In genomic region chr9:133754187-133754586, GRCh38 we compare ENCODE assay signal across 16 cellular contexts. TPM values are rescaled to one million over a fixed set of nuclear protein-coding genes. Genes with fewer than 3 reads are reported as not detected.
"Had no signal": no experiment of that assay in that cellular context is flagged by ENCODE, and none has a peak within 500 bp of the region (broad histone marks: within the 10 kb centered on the region; RNA-seq: fewer than 3 reads in every experiment).

No MANE protein-coding gene starts in this region.

- H3K4me1 ChIP-seq: right atrium auricular region, upper lobe of left lung had no signal

- H3K4me3 Mint-ChIP-seq: activated B cell treated with CpG ODN at 0.5 μM for 24 hours; activated CD4-positive, alpha-beta T cell treated with anti-CD3 and anti-CD28 coated beads, Interleukin-2, amount 10 ng/mL, durations not matched to agents 24 days and 14 days; activated T-helper 1 cell treated with anti-CD3 and anti-CD28 coated beads, Interleukin-12 subunit alpha, Interleukin-12 subunit beta, Interleukin-2, Interleukin-4 antibody, amounts not matched to agents 30 ng/mL and 10 ng/mL and 1 ng/mL, durations not matched to agents 14 hours and 24 hours and 36 hours; immature natural killer cell; natural killer cell had no signal

- H3K27me3 ChIP-seq: right atrium auricular region, upper lobe of left lung had no signal

- DNase-seq: activated B cell treated with CpG ODN at 0.5 μM for 24 hours; activated CD4-positive, alpha-beta T cell treated with anti-CD3 and anti-CD28 coated beads, Interleukin-2, amount 10 ng/mL, durations not matched to agents 24 days and 14 days; activated naive CD4-positive, alpha-beta T cell treated with Interleukin-2 at 50 U/mL for 16 hours; heart left ventricle; immature natural killer cell; natural killer cell; small intestine; stimulated activated CD4-positive, alpha-beta T cell treated with anti-CD3 and anti-CD28 coated beads, Interleukin-4, amount 100 ng/mL, for 4 hours; stimulated activated naive CD8-positive, alpha-beta T cell treated with anti-CD3 and anti-CD28 coated beads, Interleukin-15, Interleukin-2, amounts not matched to agents 100 U/mL and 50 U/mL, for 24 hours; T-helper 2 cell; upper lobe of left lung had no signal

- H3K4me1 Mint-ChIP-seq: activated CD4-positive, alpha-beta T cell treated with anti-CD3 and anti-CD28 coated beads, Interleukin-2, amount 10 ng/mL, durations not matched to agents 24 days and 14 days; immature natural killer cell; natural killer cell had no signal

- H3K36me3 Mint-ChIP-seq: immature natural killer cell, natural killer cell had no signal

- H3K27ac ChIP-seq: epithelial cell of prostate, heart left ventricle, right atrium auricular region, upper lobe of left lung had no signal

- H3K36me3 ChIP-seq: heart left ventricle, right atrium auricular region, upper lobe of left lung had no signal

- H3K9me3 Mint-ChIP-seq: activated B cell treated with CpG ODN at 0.5 μM for 24 hours; activated CD4-positive, alpha-beta T cell treated with anti-CD3 and anti-CD28 coated beads, Interleukin-2, amount 10 ng/mL, durations not matched to agents 24 days and 14 days; activated T-helper 1 cell treated with anti-CD3 and anti-CD28 coated beads, Interleukin-12 subunit alpha, Interleukin-12 subunit beta, Interleukin-2, Interleukin-4 antibody, amounts not matched to agents 30 ng/mL and 10 ng/mL and 1 ng/mL, durations not matched to agents 14 hours and 24 hours and 36 hours; immature natural killer cell; natural killer cell had no signal

- H3K9me3 ChIP-seq: heart left ventricle, mucosa of descending colon, right atrium auricular region, upper lobe of left lung had no signal

- H3K27ac Mint-ChIP-seq: activated B cell treated with CpG ODN at 0.5 μM for 24 hours; activated CD4-positive, alpha-beta T cell treated with anti-CD3 and anti-CD28 coated beads, Interleukin-2, amount 10 ng/mL, durations not matched to agents 24 days and 14 days; activated T-helper 1 cell treated with anti-CD3 and anti-CD28 coated beads, Interleukin-12 subunit alpha, Interleukin-12 subunit beta, Interleukin-2, Interleukin-4 antibody, amounts not matched to agents 30 ng/mL and 10 ng/mL and 1 ng/mL, durations not matched to agents 14 hours and 24 hours and 36 hours; immature natural killer cell; natural killer cell; progenitor cell of endocrine pancreas had no signal

- H3K4me3 ChIP-seq: heart left ventricle, mucosa of descending colon, right atrium auricular region, upper lobe of left lung had no signal

- ATAC-seq: heart left ventricle; mucosa of descending colon; natural killer cell; stimulated activated naive CD8-positive, alpha-beta T cell treated with anti-CD3 and anti-CD28 coated beads, Interleukin-15, Interleukin-2, amounts not matched to agents 100 U/mL and 50 U/mL, for 24 hours had no signal

RNA-seq across cellular contexts. Expression of gene SARDH, which starts 16.0 kb away (rescaled TPM):
- total RNA-seq: activated B cell treated with CpG ODN at 0.5 μM for 24 hours had no signal
